ENCODE assay signal across 15 cellular contexts in genomic region chr7:35648367-35648766, GRCh38. TPM values are rescaled to one million over a fixed set of nuclear protein-coding genes. Genes with fewer than 3 reads are reported as not detected.
DNase-seq lines count a peak whose midpoint lies in the region; ATAC-seq and TF ChIP-seq lines count a peak whose summit lies in the region.
"Had no signal": no experiment of that assay in that cellular context is flagged by ENCODE, and none has a peak within 500 bp of the region (broad histone marks: within the 10 kb centered on the region; RNA-seq: fewer than 3 reads in every experiment).

No MANE protein-coding gene starts in this region.

- no peak overlapping the region for H4K91ac ChIP-seq in neuronal stem cell (ENCODE audit: low read depth, low read length, poor library complexity)

- H2AFZ ChIP-seq in neuronal stem cell (ENCODE audit: low read length): no peak overlapping the region

- H3K9me3 ChIP-seq in A673 (ENCODE audit: low read depth, low read length, poor library complexity, severe bottlenecking): peaks cover 6% of the 10 kb centered on the region
- no peaks in the 10 kb centered on the region for H3K9me3 ChIP-seq in HEK293 (ENCODE audit: control insufficient read depth, insufficient read depth, low read depth, low read length)
- H3K9me3 ChIP-seq in gastroesophageal sphincter: peaks cover 0 to 7% (median 0%) of the 10 kb centered on the region in 3 donors
- peaks cover 5 to 25% of the 10 kb centered on the region in 2 donors for H3K9me3 ChIP-seq in neuronal stem cell (replicated peaks in 1 of 2; ENCODE audit: control insufficient read depth in 2 of 2, insufficient read depth in 1 of 2, low read depth in 1 of 2, low read length in 2 of 2)
- H3K9me3 ChIP-seq: thoracic aorta had no signal

- no peak overlapping the region for H2BK15ac ChIP-seq in neuronal stem cell (ENCODE audit: low read length)

- TF ChIP-seq EP300 in gastroesophageal sphincter (IDR thresholded peaks at IDR 0.05): no peak

- H3K18ac ChIP-seq in neuronal stem cell (ENCODE audit: low read length): no peak overlapping the region

- intact Hi-C loops in A673 (cut with micrococcal nuclease; ENCODE audit: unreplicated experiment) (loop anchor here (10.0 kb wide), 1 partner anchor 156 kb away; the partner anchor contains the start of gene SEPTIN7), posterior vena cava (cut with DNase I) (no loop called here)

- CTCF ChIA-PET in A673 (lab: Charles Lee) (no interaction called here), HEK293 (lab: Yijun Ruan, JAX) (no interaction called here), HEK293T (lab: Yijun Ruan, JAX) (no interaction called here)

- H3K4me3 ChIP-seq in A673 (ENCODE audit: low read depth, low read length, poor library complexity, severe bottlenecking) (no peak overlapping the region), HEK293 (ENCODE audit: low read depth, low read length) (no peak overlapping the region), gastroesophageal sphincter (no peak overlapping the region), neuronal stem cell (ENCODE audit: low read length in 2 of 2) (no peak overlapping the region)
- H3K4me3 ChIP-seq: thoracic aorta had no signal

- POLR2A ChIA-PET in A673 (lab: Charles Lee; ENCODE audit: low non-redundant PET) (interaction anchor here (0.6 kb wide), 1 partner anchor 28 kb away, joined by 3 read pairs; no protein-coding TSS in a partner anchor), HEK293 (lab: Yijun Ruan, JAX) (no interaction called here), HEK293T (lab: Yijun Ruan, JAX) (no interaction called here)

- no peak overlapping the region for H3K4ac ChIP-seq in neuronal stem cell (ENCODE audit: low read length)

- H3K4me1 ChIP-seq in A673 (ENCODE audit: insufficient read depth, low read length, poor library complexity, severe bottlenecking) (peaks cover 37% of the 10 kb centered on the region), HEK293 (ENCODE audit: control insufficient read depth, insufficient read depth, low read length) (peaks cover 14% of the 10 kb centered on the region), gastroesophageal sphincter (peaks cover 6 to 37% (median 8%) of the 10 kb centered on the region in 3 donors), neuronal stem cell (ENCODE audit: control insufficient read depth in 2 of 2, insufficient read depth in 1 of 2, low read depth in 1 of 2, low read length in 2 of 2) (peaks cover 6 to 15% of the 10 kb centered on the region in 2 donors)

- H2BK120ac ChIP-seq in neuronal stem cell (ENCODE audit: low read depth, low read length): no peak overlapping the region

- H3K79me1 ChIP-seq in neuronal stem cell (ENCODE audit: low read depth, low read length): peaks cover 6% of the 10 kb centered on the region

- H4K8ac ChIP-seq in neuronal stem cell (ENCODE audit: low read depth, low read length): no peak overlapping the region

- H2AK5ac ChIP-seq in neuronal stem cell (ENCODE audit: low read depth, low read length): no peak overlapping the region

- H3K4me2 ChIP-seq in neuronal stem cell (ENCODE audit: insufficient read depth, low read length, poor library complexity, severe bottlenecking): no peak overlapping the region

- no TSS peak for BruUV-seq in A673 (replicated peaks; lab: Mats Ljungman, UMichigan)

- WGBS in gastroesophageal sphincter (ENCODE audit: low coverage in 1 of 2), 2 donors: 30 to 40% methylated on average over 3 of the region's 3 CpGs
- WGBS in neuronal stem cell (ENCODE audit: extremely low coverage in 2 of 2, insufficient read length in 2 of 2, insufficient replicate concordance in 1 of 2), 2 donors: no CpG with 5 or more reads among the region's 3 CpGs

- H2BK5ac ChIP-seq in neuronal stem cell (ENCODE audit: low read length): no peak overlapping the region

- H2BK12ac ChIP-seq in neuronal stem cell (ENCODE audit: low read length): no peak overlapping the region

- DNase-seq in A673 (ENCODE audit: low spot score) (no peak), neuronal stem cell (ENCODE audit: low spot score) (no peak), HEK293T (ENCODE audit: extremely low spot score) (no peak), posterior vena cava (ENCODE audit: low spot score) (no peak)
- DNase-seq: activated naive CD4-positive, alpha-beta T cell treated with anti-CD3 and anti-CD28 coated beads, Interleukin-2, amount 50 U/mL, for 16 hours; DMS79 treated with DMSO at 0.1 percent for 48 hours; erythroblast; HCEC 1CT; NCI-H2081 treated with DMSO at 0.1 percent for 48 hours; stimulated activated CD4-positive, alpha-beta T cell treated with anti-CD3 and anti-CD28 coated beads, Interleukin-15, amount 100 ng/mL, for 24 hours had no signal

- H3K9ac ChIP-seq in neuronal stem cell (ENCODE audit: low read depth, low read length, poor library complexity): no peak overlapping the region

- H3K36me3 ChIP-seq in A673 (ENCODE audit: insufficient read depth, low read length, poor library complexity, severe bottlenecking) (no peaks in the 10 kb centered on the region), HEK293 (ENCODE audit: control insufficient read depth in 2 of 2, insufficient read depth in 1 of 2, low read length in 2 of 2) (peaks cover 0 to 3% of the 10 kb centered on the region in 2 experiments; a peak in 1 of 3 replicates), gastroesophageal sphincter (peaks cover 0 to 29% of the 10 kb centered on the region in 2 donors), neuronal stem cell (replicated peaks in 1 of 2; ENCODE audit: control insufficient read depth in 2 of 2, insufficient read depth in 2 of 2, low read length in 2 of 2) (peaks cover 7 to 38% of the 10 kb centered on the region in 2 donors)
- H3K36me3 ChIP-seq: thoracic aorta had no signal

- no peak for ATAC-seq in gastroesophageal sphincter
- ATAC-seq in SK-N-SH treated with all-trans-retinoic acid at 6 μM for 48 hours: no peak
- no peak for ATAC-seq in esophagus mucosa

- TF ChIP-seq CTCF in A673 (conservative IDR thresholded peaks at IDR 0.05; ENCODE audit: low read depth, low read length) (no peak), HEK293 (tag by site-specific recombination; IDR thresholded peaks at IDR 0.05) (no peak), gastroesophageal sphincter (IDR thresholded peaks at IDR 0.05) (no peak)

- H3K23ac ChIP-seq in neuronal stem cell (ENCODE audit: low read depth, low read length, poor library complexity): no peak overlapping the region

- H3K14ac ChIP-seq in neuronal stem cell (ENCODE audit: low read length): no peak overlapping the region

- no peaks in the 10 kb centered on the region for H3K27me3 ChIP-seq in A673 (replicated peaks; ENCODE audit: insufficient read depth, low read depth, low read length, poor library complexity)
- H3K27me3 ChIP-seq in gastroesophageal sphincter: no peaks in the 10 kb centered on the region
- no peaks in the 10 kb centered on the region for H3K27me3 ChIP-seq in neuronal stem cell (ENCODE audit: control insufficient read depth in 3 of 3, insufficient read depth in 3 of 3, low read depth in 1 of 3, low read length in 3 of 3)

- peak overlapping the region; percentile 75 for H3K27ac ChIP-seq in A673 (ENCODE audit: low read depth, low read length, poor library complexity, severe bottlenecking)
- H3K27ac ChIP-seq in HEK293 (ENCODE audit: extremely low read depth, low read depth, low read length): no peak overlapping the region
- H3K27ac ChIP-seq in gastroesophageal sphincter: peak overlapping the region in 3 of 4 donors; percentile 23 to 46 (median 35)
- H3K27ac ChIP-seq in neuronal stem cell (replicated peaks; ENCODE audit: low read length): peak overlapping the region; percentile 14
- H3K27ac ChIP-seq: thoracic aorta had no signal

- no peak for TF ChIP-seq POLR2A in gastroesophageal sphincter (IDR thresholded peaks at IDR 0.05)

TF ChIP-seq in HEK293, 187 proteins besides CTCF, POLR2A, EP300 and RAD21 (continues in another document):
- peak; percentile 46 for TF ChIP-seq SCRT2 (tag by site-specific recombination; IDR thresholded peaks at IDR 0.05)
- no peak for TF ChIP-seq GLIS2 (tag by site-specific recombination; IDR thresholded peaks at IDR 0.05)
- TF ChIP-seq GLIS1 (tag by site-specific recombination; IDR thresholded peaks at IDR 0.05): no peak

TF ChIP-seq in SK-N-SH treated with all-trans-retinoic acid at 6 μM for 48 hours, 23 proteins besides CTCF, POLR2A, EP300 and RAD21 (continues in another document):
- no peak for TF ChIP-seq SNAI2 (CRISPR knock-in tag; IDR thresholded peaks at IDR 0.05)
- TF ChIP-seq ISL1 (CRISPR knock-in tag; IDR thresholded peaks at IDR 0.05): no peak

TF ChIP-seq in HEK293T, 16 proteins besides CTCF, POLR2A, EP300 and RAD21:
- no peak for TF ChIP-seq CTBP1 (IDR thresholded peaks at IDR 0.05; ENCODE audit: borderline replicate concordance)
- TF ChIP-seq ELF4 (IDR thresholded peaks at IDR 0.05): no peak
- no peak for TF ChIP-seq ARNT (IDR thresholded peaks at IDR 0.05)
- TF ChIP-seq FOXK2 (IDR thresholded peaks at IDR 0.05): no peak
- TF ChIP-seq FOXA1 (IDR thresholded peaks at IDR 0.05): no peak
- TF ChIP-seq SP1 (IDR thresholded peaks at IDR 0.05): no peak
- no peak for TF ChIP-seq HDGF (IDR thresholded peaks at IDR 0.05; ENCODE audit: borderline replicate concordance)
- no peak for TF ChIP-seq TARDBP (IDR thresholded peaks at IDR 0.05)
- no peak for TF ChIP-seq FOXM1 (IDR thresholded peaks at IDR 0.05; ENCODE audit: borderline replicate concordance)
- TF ChIP-seq BHLHE40 (IDR thresholded peaks at IDR 0.05; ENCODE audit: borderline replicate concordance): no peak
- TF ChIP-seq L3MBTL2 (conservative IDR thresholded peaks at IDR 0.05): no peak
- TF ChIP-seq LEF1 (IDR thresholded peaks at IDR 0.05; ENCODE audit: borderline replicate concordance): no peak
- TF ChIP-seq SUZ12 (IDR thresholded peaks at IDR 0.05): no peak
- no peak for TF ChIP-seq ZNF384 (IDR thresholded peaks at IDR 0.05)
- no peak for TF ChIP-seq PKNOX1 (IDR thresholded peaks at IDR 0.05)
- TF ChIP-seq NFRKB (IDR thresholded peaks at IDR 0.05): no peak
TF ChIP-seq in HEK293T: peak in this region for 0.

RNA-seq across cellular contexts. Expression of gene HERPUD2, which starts 46.6 kb away (rescaled TPM):
- 23.1 and 23.3 TPM in 2 replicates for total RNA-seq in A673 (2021)
- 10 to 100 TPM; 26.1 to 35.3 (median 27.5) TPM for total RNA-seq in gastroesophageal sphincter
- 36.4 TPM for polyA plus RNA-seq in neuronal stem cell (2013, experiment 1 of 2)
- 37.9 TPM for polyA plus RNA-seq in neuronal stem cell (2013, experiment 2 of 2)
- total RNA-seq in esophagus mucosa: 15.7 TPM
- total RNA-seq in posterior vena cava: 10 to 100 TPM; 21.1 to 22.4 TPM
